8 cellular contexts compared by ENCODE assay signal in genomic region chr19:45075215-45076028, GRCh38. TPM values are rescaled to one million over a fixed set of nuclear protein-coding genes. Genes with fewer than 3 reads are reported as not detected.
A peak's percentile ranks its signal among the peaks of the same experiment; 100 is the strongest.
DNase-seq lines count a peak whose midpoint lies in the region; ATAC-seq, FAIRE-seq and TF ChIP-seq lines count a peak whose summit lies in the region.

No MANE protein-coding gene starts in this region.

- no peaks in the 10 kb centered on the region for H3K9me3 Mint-ChIP-seq in Calu3 (ENCODE audit: low read depth, unreplicated experiment)
- H3K9me3 Mint-ChIP-seq in activated naive CD8-positive, alpha-beta T cell treated with anti-CD3 and anti-CD28 coated beads, Interleukin-2, amount 50 U/mL, for 24 hours: no peaks in the 10 kb centered on the region
- no peaks in the 10 kb centered on the region for H3K9me3 Mint-ChIP-seq in progenitor cell of endocrine pancreas (ENCODE audit: low read depth)

- H3K4me3 Mint-ChIP-seq in Calu3 (ENCODE audit: low read depth, unreplicated experiment) (peak overlapping the region; percentile 84), progenitor cell of endocrine pancreas (ENCODE audit: low read depth) (peak overlapping the region; percentile 56)
- peak overlapping the region; percentile 81 for H3K4me3 Mint-ChIP-seq in activated naive CD8-positive, alpha-beta T cell treated with anti-CD3 and anti-CD28 coated beads, Interleukin-2, amount 50 U/mL, for 24 hours

- peak; percentile 67 for ATAC-seq in HG03175 (IDR thresholded peaks at IDR 0.05; ENCODE audit: unreplicated experiment)
- ATAC-seq in activated naive CD8-positive, alpha-beta T cell treated with anti-CD3 and anti-CD28 coated beads, Interleukin-2, amount 50 U/mL, for 24 hours: peak; percentile 31
- peak; percentile 59 for ATAC-seq in left ventricle myocardium superior

- peak; percentile 90 for DNase-seq in Calu3
- DNase-seq in GM19239 (ENCODE audit: insufficient read length, low spot score): peak; percentile 95
- DNase-seq in NOMO-1 treated with dmso at 0.1 percent for 144 hours (lab: John Stamatoyannopoulos, UW; ENCODE audit: unreplicated experiment): peak; percentile 98
- DNase-seq in activated naive CD8-positive, alpha-beta T cell treated with anti-CD3 and anti-CD28 coated beads, Interleukin-2, amount 50 U/mL, for 24 hours: peak; percentile 57
- DNase-seq in left ventricle myocardium superior: peak; percentile 80
- no peak for DNase-seq in progenitor cell of endocrine pancreas (ENCODE audit: low spot score, unreplicated experiment)
- DNase-seq in OCI-M2 (lab: John Stamatoyannopoulos, UW; ENCODE audit: unreplicated experiment): no peak

- TF ChIP-seq CTCF in Calu3 (IDR thresholded peaks at IDR 0.05; ENCODE audit: unreplicated experiment) (no peak), progenitor cell of endocrine pancreas (IDR thresholded peaks at IDR 0.05; ENCODE audit: unreplicated experiment) (no peak)

- CTCF ChIA-PET in Calu3 (lab: Charles Lee): interaction anchor here (0.7 to 1.6 kb wide), 5 partner anchors 16 to 571 kb away, joined by 3 to 8 read pairs (median 3); partner anchors contain the start of genes CLASRP and PPP1R37

- peaks cover 65% of the 10 kb centered on the region for H3K36me3 Mint-ChIP-seq in Calu3 (ENCODE audit: insufficient read depth, unreplicated experiment)
- peaks cover 6% of the 10 kb centered on the region for H3K36me3 Mint-ChIP-seq in activated naive CD8-positive, alpha-beta T cell treated with anti-CD3 and anti-CD28 coated beads, Interleukin-2, amount 50 U/mL, for 24 hours (ENCODE audit: low read depth)
- H3K36me3 Mint-ChIP-seq in progenitor cell of endocrine pancreas (ENCODE audit: insufficient read depth): peaks cover 2% of the 10 kb centered on the region

- peak; percentile 88 for FAIRE-seq in GM19239 (lab: Jason Lieb, UNC)

- BruUV-seq in Calu3 (replicated peaks; lab: Mats Ljungman, UMichigan): no TSS peak

- H3K27me3 Mint-ChIP-seq in Calu3 (ENCODE audit: unreplicated experiment) (no peaks in the 10 kb centered on the region), progenitor cell of endocrine pancreas (peaks cover 22% of the 10 kb centered on the region)
- no peaks in the 10 kb centered on the region for H3K27me3 Mint-ChIP-seq in activated naive CD8-positive, alpha-beta T cell treated with anti-CD3 and anti-CD28 coated beads, Interleukin-2, amount 50 U/mL, for 24 hours

- H3K4me1 Mint-ChIP-seq in Calu3 (ENCODE audit: low read depth, unreplicated experiment) (peaks cover 22% of the 10 kb centered on the region), progenitor cell of endocrine pancreas (ENCODE audit: low read depth) (peaks cover 17% of the 10 kb centered on the region)
- peaks cover 39% of the 10 kb centered on the region for H3K4me1 Mint-ChIP-seq in activated naive CD8-positive, alpha-beta T cell treated with anti-CD3 and anti-CD28 coated beads, Interleukin-2, amount 50 U/mL, for 24 hours

- H3K27ac Mint-ChIP-seq in Calu3 (ENCODE audit: unreplicated experiment) (peak overlapping the region; percentile 66), progenitor cell of endocrine pancreas (no peak overlapping the region)
- peak overlapping the region; percentile 63 for H3K27ac Mint-ChIP-seq in activated naive CD8-positive, alpha-beta T cell treated with anti-CD3 and anti-CD28 coated beads, Interleukin-2, amount 50 U/mL, for 24 hours

- intact Hi-C loops in Calu3 (cut with micrococcal nuclease; ENCODE audit: unreplicated experiment) (no loop called here), left ventricle myocardium superior (cut with micrococcal nuclease) (no loop called here)

RNA-seq across cellular contexts. Expression of gene ZNF296, which starts 0.9 kb away (rescaled TPM):
- total RNA-seq in Calu3 (2022) (5.3 and 6.3 TPM in 2 replicates), left ventricle myocardium superior (0.20 TPM), progenitor cell of endocrine pancreas (1.1 and 1.3 TPM in 2 replicates)

RNA-seq across cellular contexts. Expression of gene GEMIN7, which starts 3.6 kb away (rescaled TPM):
- total RNA-seq in Calu3 (2022): 36.0 and 42.0 TPM in 2 replicates
- total RNA-seq in left ventricle myocardium superior: 14.4 TPM
- total RNA-seq in progenitor cell of endocrine pancreas: 29.8 and 39.4 TPM in 2 replicates

RNA-seq across cellular contexts. Expression of gene PPP1R37, which starts 17.6 kb away (rescaled TPM):
- 45.7 and 59.7 TPM in 2 replicates for total RNA-seq in Calu3 (2022)
- 16.0 TPM for total RNA-seq in left ventricle myocardium superior
- 44.8 and 45.8 TPM in 2 replicates for total RNA-seq in progenitor cell of endocrine pancreas

RNA-seq across cellular contexts. Expression of gene CLASRP, which starts 36.6 kb away (rescaled TPM):
- total RNA-seq in Calu3 (2022) (115 and 126 TPM in 2 replicates), left ventricle myocardium superior (33.9 TPM), progenitor cell of endocrine pancreas (111 and 123 TPM in 2 replicates)

Comparison
In these comparisons a context has a peak if more than half of its experiments do, and no peak if none do; other contexts are left out.
1. DNase-seq: peak in Calu3 (single experiment), GM19239 (single experiment), NOMO-1 treated with dmso at 0.1 percent for 144 hours (single experiment), activated naive CD8-positive, alpha-beta T cell treated with anti-CD3 and anti-CD28 coated beads, Interleukin-2, amount 50 U/mL, for 24 hours (single experiment) and left ventricle myocardium superior (single experiment); none in progenitor cell of endocrine pancreas (single experiment) and OCI-M2 (single experiment).
2. Peak in every context shown above with its lines, with median percentiles within 50 percentile points of each other: H3K4me3 Mint-ChIP-seq and ATAC-seq.